ENCODE assay signal across 8 cellular contexts in genomic region chrX:1673337-1673736, GRCh38. TPM values are rescaled to one million over a fixed set of nuclear protein-coding genes. Genes with fewer than 3 reads are reported as not detected.
DNase-seq lines count a peak whose midpoint lies in the region; ATAC-seq and TF ChIP-seq lines count a peak whose summit lies in the region.

No MANE protein-coding gene starts in this region.

- H3K9me3 Mint-ChIP-seq in brain, result peaks cover 0 to 3% (median 3%) of the 10 kb centered on the region in 5 experiments
- peaks cover 0 to 4% (median 0%) of the 10 kb centered on the region in 9 donors for H3K9me3 Mint-ChIP-seq in naive thymus-derived CD8-positive, alpha-beta T cell

- H4K20me1 ChIP-seq in OCI-LY1 (ENCODE audit: insufficient read depth, low read length), result no peaks in the 10 kb centered on the region

- no peaks in the 10 kb centered on the region for H3K4me1 Mint-ChIP-seq in brain
- peaks cover 0 to 19% (median 5%) of the 10 kb centered on the region in 4 donors for H3K4me1 Mint-ChIP-seq in naive thymus-derived CD8-positive, alpha-beta T cell

- no peaks in the 10 kb centered on the region for H3K27me3 ChIP-seq in left ventricle myocardium inferior (ENCODE audit: low read depth)
- no peaks in the 10 kb centered on the region for H3K27me3 ChIP-seq in OCI-LY1 (ENCODE audit: insufficient read depth, low read length)

- no peak overlapping the region for H2AFZ ChIP-seq in OCI-LY1 (ENCODE audit: low read length)

- H3K4me1 ChIP-seq in left ventricle myocardium inferior (no peaks in the 10 kb centered on the region), OCI-LY1 (ENCODE audit: insufficient read depth, low read length, severe bottlenecking) (no peaks in the 10 kb centered on the region)

- no peaks in the 10 kb centered on the region for H3F3A ChIP-seq in OCI-LY1 (ENCODE audit: insufficient read depth, low read length)

- H3K9ac ChIP-seq in OCI-LY1 (ENCODE audit: low read length), result no peak overlapping the region

- H3K36me3 ChIP-seq in left ventricle myocardium inferior (no peaks in the 10 kb centered on the region), OCI-LY1 (ENCODE audit: insufficient read depth, low read length) (no peaks in the 10 kb centered on the region; the same call in 1 of the 2 replicates)

- H3K9me3 ChIP-seq in left ventricle myocardium inferior (replicated peaks) (no peaks in the 10 kb centered on the region), OCI-LY1 (ENCODE audit: low read length) (no peaks in the 10 kb centered on the region)

- intact Hi-C loops in left ventricle myocardium inferior (cut with micrococcal nuclease), result no loop called here
- intact Hi-C loops in Right ventricle myocardium inferior (cut with DNase I), result no loop called here

- H3K4me3 ChIP-seq in left ventricle myocardium inferior (no peak overlapping the region), OCI-LY1 (ENCODE audit: low read depth, low read length, poor library complexity, severe bottlenecking) (no peak overlapping the region)

- H3K27ac Mint-ChIP-seq in brain, result no peak overlapping the region
- H3K27ac Mint-ChIP-seq in naive thymus-derived CD8-positive, alpha-beta T cell, result no peak overlapping the region

- no peak for ATAC-seq in Right ventricle myocardium inferior
- ATAC-seq in naive thymus-derived CD8-positive, alpha-beta T cell, result peak in 1 of 2 donors; percentile 20
- ATAC-seq in GM21367 (IDR thresholded peaks at IDR 0.05; ENCODE audit: unreplicated experiment), result no peak
- ATAC-seq in HG02970 (IDR thresholded peaks at IDR 0.05; ENCODE audit: low FRiP score, unreplicated experiment), result no peak

- no peaks in the 10 kb centered on the region for H3K9me2 ChIP-seq in OCI-LY1 (ENCODE audit: low read depth, low read length)

- no peaks in the 10 kb centered on the region for H3K36me3 Mint-ChIP-seq in brain
- H3K36me3 Mint-ChIP-seq in naive thymus-derived CD8-positive, alpha-beta T cell, result peaks cover 3 to 21% (median 5%) of the 10 kb centered on the region in 3 donors

- H3K27me3 Mint-ChIP-seq in brain, result no peaks in the 10 kb centered on the region
- no peaks in the 10 kb centered on the region for H3K27me3 Mint-ChIP-seq in naive thymus-derived CD8-positive, alpha-beta T cell

- H3K27ac ChIP-seq in left ventricle myocardium inferior (replicated peaks) (no peak overlapping the region), OCI-LY1 (ENCODE audit: low read depth, low read length, poor library complexity, severe bottlenecking) (no peak overlapping the region)

- H3K79me2 ChIP-seq in OCI-LY1 (ENCODE audit: insufficient read depth, low read length), result no peaks in the 10 kb centered on the region

- DNase-seq in left ventricle myocardium inferior (no peak), Right ventricle myocardium inferior (ENCODE audit: missing footprints) (no peak), HuH-7 (ENCODE audit: low spot score) (no peak)
- DNase-seq in naive thymus-derived CD8-positive, alpha-beta T cell, result peak in 6 of 10 donors; percentile 19 to 47 (median 43)

- H3K4me3 Mint-ChIP-seq in brain, result no peak overlapping the region
- no peak overlapping the region for H3K4me3 Mint-ChIP-seq in naive thymus-derived CD8-positive, alpha-beta T cell

- H3K4me2 ChIP-seq in OCI-LY1 (ENCODE audit: low read length), result no peak overlapping the region

- peak; percentile 48 for TF ChIP-seq CTCF in left ventricle myocardium inferior (IDR thresholded peaks at IDR 0.05; ENCODE audit: borderline replicate concordance)
- TF ChIP-seq CTCF in OCI-LY1 (IDR thresholded peaks at IDR 0.05; ENCODE audit: low read length), result peak; percentile 87
- TF ChIP-seq CTCF in brain (conservative IDR thresholded peaks at IDR 0.05), result peak; percentile 20 to 72

- POLR2A ChIA-PET in naive thymus-derived CD8-positive, alpha-beta T cell (lab: Charles Lee), result no interaction called here

RNA-seq across cellular contexts. Expression of gene ASMT, which starts 58.5 kb away (rescaled TPM):
- not detected for total RNA-seq in left ventricle myocardium inferior
- total RNA-seq in Right ventricle myocardium inferior, result not detected
- polyA plus RNA-seq in brain (ENCODE audit: insufficient read depth, low read depth, low replicate concordance), result not detected
- not detected for total RNA-seq in naive thymus-derived CD8-positive, alpha-beta T cell
- polyA plus RNA-seq in naive thymus-derived CD8-positive, alpha-beta T cell, result not detected

Comparison
In these comparisons a context has a peak if more than half of its experiments do, and no peak if none do; other contexts are left out.
1. DNase-seq: peak in naive thymus-derived CD8-positive, alpha-beta T cell (6 of 10); none in left ventricle myocardium inferior (single experiment), Right ventricle myocardium inferior (single experiment) and HuH-7 (single experiment).
2. Peak in every context shown above with its lines, with median percentiles within 50 percentile points of each other: CTCF ChIP-seq.